8 cellular contexts compared by ENCODE assay signal in the genomic region with DNA sequence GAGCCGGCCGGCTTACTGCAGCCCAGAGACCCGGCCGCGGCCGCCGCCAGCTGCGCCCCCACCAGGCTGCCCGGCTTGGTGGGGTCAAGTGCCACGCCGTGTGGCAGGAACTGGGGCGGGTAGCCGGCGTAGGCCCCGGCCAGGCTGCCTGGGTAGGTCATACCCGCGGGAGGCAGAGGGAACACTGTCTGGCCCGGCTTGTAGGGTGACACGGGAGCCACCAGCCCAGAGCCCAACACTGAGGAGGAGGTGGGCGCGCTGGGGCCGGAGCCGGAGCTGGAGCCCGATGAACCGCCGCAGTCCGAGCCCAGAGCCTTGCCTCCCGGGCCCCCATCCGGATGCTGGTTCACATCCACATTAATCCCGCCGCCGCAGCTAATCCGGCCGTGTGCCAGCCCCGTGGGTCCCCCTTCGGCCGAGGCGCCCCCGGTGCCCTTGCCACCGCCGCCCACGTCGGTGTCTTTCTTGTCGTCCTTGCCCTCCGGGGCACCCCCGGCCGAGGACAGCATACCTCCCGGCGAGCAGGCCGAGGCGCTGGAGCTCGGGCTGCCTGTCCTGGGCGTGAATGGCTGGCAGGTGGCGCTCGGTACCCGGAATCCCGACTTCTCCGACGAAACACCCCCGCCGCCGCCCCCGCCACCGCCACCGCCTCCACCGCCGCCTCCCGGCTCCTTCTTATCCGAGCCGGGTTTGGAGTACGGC. TPM values are rescaled to one million over a fixed set of nuclear protein-coding genes. Genes with fewer than 3 reads are reported as not detected.
A peak's percentile ranks its signal among the peaks of the same experiment; 100 is the strongest.
DNase-seq lines count a peak whose midpoint lies in the region; ATAC-seq and TF ChIP-seq lines count a peak whose summit lies in the region.

No MANE protein-coding gene starts in this region.

- H3K4me3 Mint-ChIP-seq in CD4-positive, alpha-beta memory T cell, result peak overlapping the region in 5 of 8 donors; percentile 82 to 87 (median 83)
- no peak overlapping the region for H3K4me3 Mint-ChIP-seq in activated naive CD8-positive, alpha-beta T cell treated with anti-CD3 and anti-CD28 coated beads for 36 hours

- no peak overlapping the region for H3K27ac ChIP-seq in CD4-positive, alpha-beta memory T cell (ENCODE audit: low read depth, low read length)
- H3K27ac ChIP-seq in neutrophil, result no peak overlapping the region

- peaks cover 30% of the 10 kb centered on the region for H3K4me1 ChIP-seq in CD4-positive, alpha-beta memory T cell (ENCODE audit: insufficient read depth, low read length)
- H3K4me1 ChIP-seq in neutrophil (ENCODE audit: control insufficient read depth in 1 of 2, insufficient read depth in 1 of 2, low read depth in 1 of 2, low read length in 1 of 2), result peaks cover 60 to 74% of the 10 kb centered on the region in 2 experiments

- CTCF ChIA-PET in CD4-positive, alpha-beta memory T cell (lab: Charles Lee; ENCODE audit: partially characterized antibody), result no interaction called here

- H3K36me3 ChIP-seq in CD4-positive, alpha-beta memory T cell (ENCODE audit: insufficient read depth, low read length), result no peaks in the 10 kb centered on the region
- no peaks in the 10 kb centered on the region for H3K36me3 ChIP-seq in neutrophil

- H3K27me3 ChIP-seq in CD4-positive, alpha-beta memory T cell (ENCODE audit: insufficient read depth, low read length), result peaks cover 27% of the 10 kb centered on the region
- H3K27me3 ChIP-seq in neutrophil, result peaks cover 100% of the 10 kb centered on the region

- TF ChIP-seq CTCF in neutrophil (IDR thresholded peaks at IDR 0.05), result no peak

- peak overlapping the region in 1 of 2 donors; percentile 30 for H3K4me3 ChIP-seq in CD4-positive, alpha-beta memory T cell (ENCODE audit: low read length in 2 of 2)
- H3K4me3 ChIP-seq in neutrophil (ENCODE audit: low read depth in 1 of 2, low read length in 1 of 2), result peak overlapping the region; percentile 70 to 74

- intact Hi-C loops in CD4-positive, alpha-beta memory T cell (cut with micrococcal nuclease), result loop anchor here (5.0 kb wide), 2 partner anchors 508 to 638 kb away; no protein-coding TSS in a partner anchor
- intact Hi-C loops in Right ventricle myocardium inferior (cut with DNase I), result loop anchor here (2.0 to 5.0 kb wide), 11 partner anchors 208 to 1608 kb away; no protein-coding TSS in a partner anchor

- ATAC-seq in Right ventricle myocardium inferior, result peak; percentile 33
- ATAC-seq in GM18907 (IDR thresholded peaks at IDR 0.05; ENCODE audit: unreplicated experiment), result no peak

- peaks cover 0 to 3% (median 0%) of the 10 kb centered on the region in 8 donors for H3K9me3 Mint-ChIP-seq in CD4-positive, alpha-beta memory T cell
- no peaks in the 10 kb centered on the region for H3K9me3 Mint-ChIP-seq in activated naive CD8-positive, alpha-beta T cell treated with anti-CD3 and anti-CD28 coated beads for 36 hours

- peaks cover 0 to 3% of the 10 kb centered on the region in 2 donors for H3K36me3 Mint-ChIP-seq in CD4-positive, alpha-beta memory T cell
- no peaks in the 10 kb centered on the region for H3K36me3 Mint-ChIP-seq in activated naive CD8-positive, alpha-beta T cell treated with anti-CD3 and anti-CD28 coated beads for 36 hours

- peak in 2 of 5 donors; percentile 24 to 34 for DNase-seq in CD4-positive, alpha-beta memory T cell
- peak; percentile 78 for DNase-seq in HCEC 1CT
- DNase-seq in NOMO-1 treated with dmso at 0.1 percent for 144 hours (lab: John Stamatoyannopoulos, UW; ENCODE audit: unreplicated experiment), result peak; percentile 29
- DNase-seq in activated naive CD8-positive, alpha-beta T cell treated with anti-CD3 and anti-CD28 coated beads for 36 hours, result peak; percentile 53
- DNase-seq in Right ventricle myocardium inferior (ENCODE audit: missing footprints), result peak; percentile 91
- no peak for DNase-seq in central memory CD4-positive, alpha-beta T cell

- no peak overlapping the region for H3K27ac Mint-ChIP-seq in CD4-positive, alpha-beta memory T cell
- no peak overlapping the region for H3K27ac Mint-ChIP-seq in activated naive CD8-positive, alpha-beta T cell treated with anti-CD3 and anti-CD28 coated beads for 36 hours

- no peaks in the 10 kb centered on the region for H3K9me3 ChIP-seq in CD4-positive, alpha-beta memory T cell (ENCODE audit: control insufficient read depth in 1 of 2, low read length in 2 of 2)
- H3K9me3 ChIP-seq in neutrophil, result no peaks in the 10 kb centered on the region

- H3K4me1 Mint-ChIP-seq in CD4-positive, alpha-beta memory T cell, result peaks cover 11 to 35% (median 25%) of the 10 kb centered on the region in 4 donors
- H3K4me1 Mint-ChIP-seq in activated naive CD8-positive, alpha-beta T cell treated with anti-CD3 and anti-CD28 coated beads for 36 hours, result peaks cover 25% of the 10 kb centered on the region

- POLR2A ChIA-PET in CD4-positive, alpha-beta memory T cell (lab: Charles Lee; ENCODE audit: partially characterized antibody), result no interaction called here

- peaks cover 37 to 38% of the 10 kb centered on the region in 2 donors for H3K27me3 Mint-ChIP-seq in CD4-positive, alpha-beta memory T cell
- peaks cover 72% of the 10 kb centered on the region for H3K27me3 Mint-ChIP-seq in activated naive CD8-positive, alpha-beta T cell treated with anti-CD3 and anti-CD28 coated beads for 36 hours

RNA-seq across cellular contexts. Expression of gene ZNF503, which starts 2.0 kb away (rescaled TPM):
- total RNA-seq in CD4-positive, alpha-beta memory T cell, result under 1 TPM in 1 of 2 experiments, not detected in 1; 0.12 TPM
- polyA plus RNA-seq in CD4-positive, alpha-beta memory T cell, result not detected
- total RNA-seq in activated naive CD8-positive, alpha-beta T cell treated with anti-CD3 and anti-CD28 coated beads for 36 hours, result under 1 TPM; 0.33 to 0.42 TPM
- total RNA-seq in Right ventricle myocardium inferior, result 6.0 TPM

RNA-seq across cellular contexts. Expression of gene LRMDA, which starts 31.8 kb away (rescaled TPM):
- total RNA-seq in CD4-positive, alpha-beta memory T cell, result not detected
- not detected for polyA plus RNA-seq in CD4-positive, alpha-beta memory T cell
- total RNA-seq in activated naive CD8-positive, alpha-beta T cell treated with anti-CD3 and anti-CD28 coated beads for 36 hours, result not detected
- total RNA-seq in Right ventricle myocardium inferior, result 22.3 TPM

Comparison
In these comparisons a context has a peak if more than half of its experiments do, and no peak if none do; other contexts are left out.
1. RNA of gene LRMDA, which starts 31.8 kb away (total RNA-seq): 22.3 TPM in Right ventricle myocardium inferior (single experiment); not detected in CD4-positive, alpha-beta memory T cell and not detected in activated naive CD8-positive, alpha-beta T cell treated with anti-CD3 and anti-CD28 coated beads for 36 hours; every median in the first group is over 10 times any median in the second.